Comparison of ENCODE assay signal across 20 cellular contexts in the genomic region with DNA sequence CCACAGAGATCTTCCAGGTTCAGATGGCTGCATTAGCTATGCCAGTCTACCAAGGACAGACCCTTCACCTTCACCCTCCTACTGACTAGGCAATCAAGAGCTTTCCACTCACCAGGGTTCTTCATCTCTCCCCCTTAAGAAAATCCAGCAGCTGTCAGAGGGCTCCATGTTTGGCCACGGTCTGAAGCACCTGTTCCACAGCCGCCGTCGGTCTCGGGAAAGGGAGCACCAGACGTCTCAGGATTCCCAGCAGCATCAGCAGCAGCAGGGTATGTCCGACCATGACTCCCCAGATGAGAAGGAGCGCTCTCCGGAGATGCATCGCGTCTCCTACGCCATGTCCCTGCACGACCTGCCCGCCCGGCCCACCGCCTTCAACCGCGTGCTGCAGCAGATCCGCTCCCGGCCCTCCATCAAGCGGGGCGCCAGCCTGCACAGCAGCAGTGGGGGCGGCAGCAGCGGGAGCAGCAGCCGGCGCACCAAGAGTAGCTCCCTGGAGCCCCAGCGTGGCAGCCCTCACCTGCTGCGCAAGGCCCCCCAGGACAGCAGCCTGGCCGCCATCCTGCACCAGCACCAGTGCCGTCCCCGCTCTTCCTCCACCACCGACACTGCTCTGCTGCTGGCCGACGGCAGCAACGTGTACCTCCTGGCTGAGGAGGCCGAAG. TPM values are rescaled to one million over a fixed set of nuclear protein-coding genes. Genes with fewer than 3 reads are reported as not detected.
DNase-seq lines count a peak whose midpoint lies in the region; ATAC-seq and TF ChIP-seq lines count a peak whose summit lies in the region.
"Had no signal": no experiment of that assay in that cellular context is flagged by ENCODE, and none has a peak within 500 bp of the region (broad histone marks: within the 10 kb centered on the region; RNA-seq: fewer than 3 reads in every experiment).

No MANE protein-coding gene starts in this region.

- H3K4me3 Mint-ChIP-seq in neural progenitor cell (no peak overlapping the region), immature natural killer cell (no peak overlapping the region)
- H3K4me3 Mint-ChIP-seq: CD4-positive, alpha-beta T cell had no signal

- peaks cover 6% of the 10 kb centered on the region for H4K20me1 ChIP-seq in neural progenitor cell (ENCODE audit: low read depth)

- TF ChIP-seq CTCF in dorsolateral prefrontal cortex (IDR thresholded peaks at IDR 0.05 in 54 of 56, conservative IDR thresholded peaks at IDR 0.05 in 2 of 56; ENCODE audit: low read depth in 1 of 56, partially characterized antibody in 56 of 56): no peak
- no peak for TF ChIP-seq CTCF in neural progenitor cell (IDR thresholded peaks at IDR 0.05)

- H3K4me1 ChIP-seq in neural progenitor cell: no peaks in the 10 kb centered on the region
- H3K4me1 ChIP-seq: A549, Caco-2 had no signal

- H2AFZ ChIP-seq in neural progenitor cell (replicated peaks): no peak overlapping the region

- H3K9ac ChIP-seq in neural progenitor cell: no peak overlapping the region
- H3K9ac ChIP-seq: KMS-11 had no signal

- no peaks in the 10 kb centered on the region for H3K27me3 ChIP-seq in dorsolateral prefrontal cortex
- no peaks in the 10 kb centered on the region for H3K27me3 ChIP-seq in neural progenitor cell

- no peaks in the 10 kb centered on the region for H3K9me3 ChIP-seq in neural progenitor cell (ENCODE audit: low read depth)
- H3K9me3 ChIP-seq: A549, Caco-2 had no signal

- ATAC-seq in GM18519 (IDR thresholded peaks at IDR 0.05; ENCODE audit: low FRiP score, unreplicated experiment): no peak
- no peak for ATAC-seq in GM19328 (IDR thresholded peaks at IDR 0.05; ENCODE audit: unreplicated experiment)
- ATAC-seq: A549 had no signal

- H3K4me2 ChIP-seq in neural progenitor cell: no peak overlapping the region
- H3K4me2 ChIP-seq: A549, KMS-11 had no signal

- H3K36me3 Mint-ChIP-seq in neural progenitor cell (peaks cover 6% of the 10 kb centered on the region), immature natural killer cell (peaks cover 0 to 4% (median 3%) of the 10 kb centered on the region in 3 donors)

- H3K27me3 Mint-ChIP-seq in neural progenitor cell (ENCODE audit: insufficient read depth, low read depth) (peaks cover 3% of the 10 kb centered on the region), immature natural killer cell (ENCODE audit: low read depth in 3 of 3) (peaks cover 3 to 14% (median 4%) of the 10 kb centered on the region in 3 donors)

- H3K27ac ChIP-seq in dorsolateral prefrontal cortex (peak overlapping the region in 49 of 59 donors; percentile 4 to 100 (median 98)), neural progenitor cell (no peak overlapping the region), temporal lobe (ENCODE audit: low read depth, low read length) (peak overlapping the region; percentile 84)
- H3K27ac ChIP-seq: A549, KMS-11 had no signal

- intact Hi-C loops in dorsolateral prefrontal cortex (cut with DNase I): no loop called here

- peak; percentile 44 for DNase-seq in activated effector memory CD4-positive, alpha-beta T cell treated with anti-CD3 and anti-CD28 coated beads, Interleukin-2, amount 50 U/mL, for 16 hours
- DNase-seq in activated effector memory CD4-positive, alpha-beta T cell treated with Interleukin-2 at 50 U/mL for 16 hours: no peak
- peak in 3 of 10 donors; percentile 5 to 42 (median 23) for DNase-seq in dorsolateral prefrontal cortex
- no peak for DNase-seq in neural progenitor cell (ENCODE audit: low spot score)
- DNase-seq in immature natural killer cell: no peak
- DNase-seq: Caco-2; CD4-positive, alpha-beta T cell; DMS153; GDM1; MV-4-11; NCI-H1417; NCI-H187; NCI-H2227 treated with DMSO at 0.1 percent for 48 hours; NCI-H510A treated with DMSO at 0.1 percent for 48 hours; NCI-H774 had no signal

- H3K9me3 Mint-ChIP-seq in neural progenitor cell (no peaks in the 10 kb centered on the region), immature natural killer cell (no peaks in the 10 kb centered on the region)
- H3K9me3 Mint-ChIP-seq: CD4-positive, alpha-beta T cell had no signal

- H3K27ac Mint-ChIP-seq in neural progenitor cell (peak overlapping the region; percentile 39), immature natural killer cell (no peak overlapping the region)
- H3K27ac Mint-ChIP-seq: CD4-positive, alpha-beta T cell had no signal

- H3F3A ChIP-seq in neural progenitor cell (ENCODE audit: low read depth): no peaks in the 10 kb centered on the region

- H3K79me2 ChIP-seq in neural progenitor cell (ENCODE audit: low read depth): no peaks in the 10 kb centered on the region

- H3K36me3 ChIP-seq in neural progenitor cell: no peaks in the 10 kb centered on the region

- H3K4me3 ChIP-seq in dorsolateral prefrontal cortex: peak overlapping the region in 2 of 59 donors; percentile 3 to 9
- no peak overlapping the region for H3K4me3 ChIP-seq in neural progenitor cell
- H3K4me3 ChIP-seq: A549 had no signal

- H3K4me1 Mint-ChIP-seq in neural progenitor cell: peaks cover 12% of the 10 kb centered on the region
- H3K4me1 Mint-ChIP-seq in immature natural killer cell: no peaks in the 10 kb centered on the region

RNA-seq across cellular contexts. Expression of a gene that starts 13.8 kb away (rescaled TPM):
- total RNA-seq in dorsolateral prefrontal cortex (100 to 1,000 TPM in 42 of 120 experiments, 10 to 100 TPM in 78; 52.9 to 143 (median 93.9) TPM), neural progenitor cell (ENCODE audit: low replicate concordance) (7.1 and 12.1 TPM in 2 replicates), temporal lobe (27.5 TPM)
- 1 to 10 TPM in 1 of 3 donors, under 1 TPM in 1, not detected in 1; 0.50 to 1.1 TPM for polyA plus RNA-seq in immature natural killer cell

RNA-seq across cellular contexts. Expression of a gene that starts 30.0 kb away (rescaled TPM):
- total RNA-seq in dorsolateral prefrontal cortex (10 to 100 TPM; 28.0 to 49.3 (median 39.9) TPM), neural progenitor cell (ENCODE audit: low replicate concordance) (12.1 and 13.0 TPM in 2 replicates), temporal lobe (19.4 TPM)
- 1 to 10 TPM; 2.9 to 8.3 (median 3.6) TPM for polyA plus RNA-seq in immature natural killer cell
